Comparison of ENCODE assay signal across 9 cellular contexts in the genomic region with DNA sequence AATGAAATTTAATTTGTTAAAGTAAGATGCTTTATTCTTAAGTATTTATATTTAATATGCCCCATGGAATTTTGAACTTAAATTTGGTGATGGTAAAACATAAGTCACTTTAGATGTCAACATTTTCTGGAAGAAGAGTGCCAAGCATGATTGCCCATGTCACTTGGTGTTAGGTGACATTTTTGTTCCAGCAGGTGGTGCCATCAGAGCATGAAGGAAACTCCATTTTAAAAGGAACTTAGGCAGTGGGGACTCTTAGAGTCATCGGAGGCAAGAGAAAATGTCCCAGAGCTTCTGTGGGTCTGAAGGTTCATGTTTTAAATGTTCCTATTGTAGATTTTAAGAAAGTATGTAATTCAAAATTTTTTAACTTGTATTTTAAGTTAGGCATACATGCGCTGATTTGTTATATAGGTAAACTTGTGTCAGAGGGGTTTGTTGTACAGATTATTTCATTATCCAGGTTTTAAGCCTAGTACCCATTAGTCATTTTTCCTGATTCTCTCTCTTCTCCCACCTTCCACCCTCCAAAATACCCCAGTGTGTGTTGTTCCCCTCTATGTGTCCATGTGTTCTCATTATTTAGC.
DNase-seq lines count a peak whose midpoint lies in the region; ATAC-seq and TF ChIP-seq lines count a peak whose summit lies in the region.
"Had no signal": no experiment of that assay in that cellular context is flagged by ENCODE, and none has a peak within 500 bp of the region (broad histone marks: within the 10 kb centered on the region; RNA-seq: fewer than 3 reads in every experiment).

No MANE protein-coding gene starts in this region.

- intact Hi-C loops in natural killer cell (cut with micrococcal nuclease), result no loop called here

- TF ChIP-seq CTCF in natural killer cell (IDR thresholded peaks at IDR 0.05), result no peak

- H3K27me3 Mint-ChIP-seq in natural killer cell (ENCODE audit: low read depth in 2 of 2), result no peaks in the 10 kb centered on the region
- no peaks in the 10 kb centered on the region for H3K27me3 Mint-ChIP-seq in activated CD4-positive, alpha-beta T cell treated with anti-CD3 and anti-CD28 coated beads, Interleukin-2, amount 10 ng/mL, durations not matched to agents 7 days and 5 days

- CTCF ChIA-PET in activated CD4-positive, alpha-beta T cell treated with anti-CD3 and anti-CD28 coated beads, Interleukin-2, amount 10 ng/mL, durations not matched to agents 7 days and 5 days (lab: Charles Lee), result no interaction called here

- no peaks in the 10 kb centered on the region for H3K36me3 Mint-ChIP-seq in natural killer cell
- no peaks in the 10 kb centered on the region for H3K36me3 Mint-ChIP-seq in activated CD4-positive, alpha-beta T cell treated with anti-CD3 and anti-CD28 coated beads, Interleukin-2, amount 10 ng/mL, durations not matched to agents 7 days and 5 days (ENCODE audit: low read depth)

- DNase-seq in ELR (ENCODE audit: low read depth) (peak; percentile 70), LoVo (ENCODE audit: low spot score) (peak; percentile 27), SW480 (ENCODE audit: low spot score) (peak; percentile 25), iris pigment epithelial cell (ENCODE audit: low read depth) (peak; percentile 53), HuH-7.5 (ENCODE audit: low spot score) (no peak), natural killer cell (no peak), ureter (ENCODE audit: low spot score) (no peak)
- DNase-seq in activated CD4-positive, alpha-beta T cell treated with anti-CD3 and anti-CD28 coated beads, Interleukin-2, amount 10 ng/mL, durations not matched to agents 7 days and 5 days, result no peak
- DNase-seq: left cardiac atrium had no signal

- no peak overlapping the region for H3K4me3 Mint-ChIP-seq in natural killer cell
- no peak overlapping the region for H3K4me3 Mint-ChIP-seq in activated CD4-positive, alpha-beta T cell treated with anti-CD3 and anti-CD28 coated beads, Interleukin-2, amount 10 ng/mL, durations not matched to agents 7 days and 5 days

- no peak for ATAC-seq in natural killer cell

- H3K27ac Mint-ChIP-seq in natural killer cell, result no peak overlapping the region
- no peak overlapping the region for H3K27ac Mint-ChIP-seq in activated CD4-positive, alpha-beta T cell treated with anti-CD3 and anti-CD28 coated beads, Interleukin-2, amount 10 ng/mL, durations not matched to agents 7 days and 5 days

- peaks cover 15 to 22% of the 10 kb centered on the region in 2 donors for H3K9me3 Mint-ChIP-seq in natural killer cell
- peaks cover 24% of the 10 kb centered on the region for H3K9me3 Mint-ChIP-seq in activated CD4-positive, alpha-beta T cell treated with anti-CD3 and anti-CD28 coated beads, Interleukin-2, amount 10 ng/mL, durations not matched to agents 7 days and 5 days

- POLR2A ChIA-PET in activated CD4-positive, alpha-beta T cell treated with anti-CD3 and anti-CD28 coated beads, Interleukin-2, amount 10 ng/mL, durations not matched to agents 7 days and 5 days (lab: Charles Lee), result no interaction called here

- no peaks in the 10 kb centered on the region for H3K4me1 Mint-ChIP-seq in natural killer cell
- H3K4me1 Mint-ChIP-seq in activated CD4-positive, alpha-beta T cell treated with anti-CD3 and anti-CD28 coated beads, Interleukin-2, amount 10 ng/mL, durations not matched to agents 7 days and 5 days, result no peaks in the 10 kb centered on the region

Comparison
In these comparisons a context has a peak if more than half of its experiments do, and no peak if none do; other contexts are left out.
1. DNase-seq: peak in ELR (single experiment), LoVo (single experiment), SW480 (single experiment) and iris pigment epithelial cell (single experiment); none in HuH-7.5 (single experiment), natural killer cell (single experiment), activated CD4-positive, alpha-beta T cell treated with anti-CD3 and anti-CD28 coated beads, Interleukin-2, amount 10 ng/mL, durations not matched to agents 7 days and 5 days (single experiment) and ureter (single experiment).